Comparison of ENCODE assay signal across 32 cellular contexts in the genomic region with DNA sequence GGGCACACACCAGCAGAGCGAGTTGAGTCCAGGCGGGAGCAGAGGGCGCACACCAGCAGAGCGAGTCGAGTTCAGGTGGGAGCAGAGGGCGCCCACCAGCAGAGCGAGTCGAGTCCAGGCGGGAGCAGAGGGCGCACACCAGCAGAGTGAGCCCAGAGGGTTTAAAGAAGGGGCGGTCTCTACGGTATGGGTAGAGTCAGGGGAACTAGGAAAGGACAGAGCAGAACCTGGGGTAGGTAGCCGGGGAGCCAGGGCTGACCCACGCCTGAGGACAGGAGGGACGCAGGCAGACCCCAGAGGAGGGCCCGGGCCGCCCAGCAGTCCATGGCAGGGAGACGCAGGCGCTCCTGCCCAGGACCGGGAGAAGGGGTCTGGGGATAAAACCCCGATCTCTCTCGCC. TPM values are rescaled to one million over a fixed set of nuclear protein-coding genes. Genes with fewer than 3 reads are reported as not detected.
"Had no signal": no experiment of that assay in that cellular context is flagged by ENCODE, and none has a peak within 500 bp of the region (broad histone marks: within the 10 kb centered on the region; RNA-seq: fewer than 3 reads in every experiment).

No MANE protein-coding gene starts in this region.

- FAIRE-seq: astrocyte had no signal

- DNase-seq: activated CD4-positive, alpha-beta memory T cell treated with anti-CD3 and anti-CD28 coated beads for 36 hours; activated CD4-positive, alpha-beta T cell treated with anti-CD3 and anti-CD28 coated beads for 4 hours; activated CD4-positive, alpha-beta T cell treated with anti-CD3 and anti-CD28 coated beads, Interleukin-2, amount 50 U/mL, for 1 hour; activated CD4-positive, CD25-positive, alpha-beta regulatory T cell treated with anti-CD3 and anti-CD28 coated beads, Interleukin-2, amount 50 U/mL, for 72 hours; activated CD8-positive, alpha-beta memory T cell treated with anti-CD3 and anti-CD28 coated beads, Interleukin-2, amount 50 U/mL, for 4 hours; activated gamma-delta T cell treated with Interleukin-2 at 50 U/mL for 16 hours; activated naive CD4-positive, alpha-beta T cell treated with anti-CD3 and anti-CD28 coated beads for 36 hours; activated T-cell treated with anti-CD3 and anti-CD28 coated beads for 4 hours; activated T-cell treated with anti-CD3 and anti-CD28 coated beads, Interleukin-2, amount 50 U/mL, for 4 hours; adrenal gland; body of pancreas; Kasumi-1; KG1; MG63; NCI-H1048; NCI-H146; NCI-H187; NCI-H2029 treated with DMSO at 0.1 percent for 48 hours; NCI-H2107; NCI-H2171; NCI-H510A; NK-92 treated with Interleukin-12 subunit alpha and Interleukin-12 subunit beta, amount 100 ng/mL, for 24 hours; PC-3; Peyer's patch; RPMI8226; T1000 had no signal

- H3K9me3 ChIP-seq: adrenal gland, MG63 had no signal

- H3K4me3 ChIP-seq: adrenal gland, body of pancreas, breast epithelium, MG63, Peyer's patch had no signal

- H3K4me1 ChIP-seq: adrenal gland, breast epithelium, Peyer's patch had no signal

- ATAC-seq: activated naive CD4-positive, alpha-beta T cell treated with anti-CD3 and anti-CD28 coated beads, Interleukin-2, amount 50 U/mL, for 72 hours; activated T-cell treated with anti-CD3 and anti-CD28 coated beads, Interleukin-2, amount 50 U/mL, for 4 hours; body of pancreas; PC-3 had no signal

- H3K36me3 ChIP-seq: adrenal gland, breast epithelium, MG63, Peyer's patch had no signal

- H3K27me3 ChIP-seq: MG63, Peyer's patch had no signal

- H3K27ac ChIP-seq: adrenal gland, body of pancreas, breast epithelium, Peyer's patch had no signal

RNA-seq across cellular contexts. Expression of a gene that starts 22.0 kb away (rescaled TPM):
- total RNA-seq: activated CD4-positive, alpha-beta memory T cell treated with anti-CD3 and anti-CD28 coated beads for 36 hours; activated naive CD4-positive, alpha-beta T cell treated with anti-CD3 and anti-CD28 coated beads for 36 hours; activated T-cell treated with anti-CD3 and anti-CD28 coated beads, Interleukin-2, amount 50 U/mL, for 4 hours; activated T-helper 1 cell treated with anti-CD3 and anti-CD28 coated beads, Interleukin-12 subunit alpha, Interleukin-12 subunit beta, Interleukin-2, Interleukin-4 antibody, amounts not matched to agents 30 ng/mL and 10 ng/mL and 1 ng/mL, durations not matched to agents 14 hours and 24 hours and 36 hours; PC-3; T-helper 1 cell treated with Interleukin-12 subunit alpha and Interleukin-12 subunit beta and Interleukin-4 antibody, amounts not matched to agents 30 ng/mL and 1 ng/mL, for 36 hours; T-helper 2 cell treated with Interferon-gamma antibody and Interleukin-4, amounts not matched to agents 100 ng/mL and 5 ng/mL, for 36 hours had no signal
